In genomic region chr1:203327684-203328457, GRCh38 we compare ENCODE assay signal across 8 cellular contexts. TPM values are rescaled to one million over a fixed set of nuclear protein-coding genes. Genes with fewer than 3 reads are reported as not detected.
DNase-seq lines count a peak whose midpoint lies in the region; ATAC-seq, FAIRE-seq and TF ChIP-seq lines count a peak whose summit lies in the region.

No MANE protein-coding gene starts in this region.

- peak overlapping the region; percentile 79 for H2AFZ ChIP-seq in fibroblast of lung (ENCODE audit: low read length)

- H3K36me3 Mint-ChIP-seq in naive thymus-derived CD8-positive, alpha-beta T cell: no peaks in the 10 kb centered on the region

- H3K4me1 ChIP-seq in fibroblast of lung (ENCODE audit: control insufficient read depth, extremely low read depth, insufficient read depth, low read length) (peaks cover 2% of the 10 kb centered on the region), vagina (peaks cover 50% of the 10 kb centered on the region)

- peaks cover 25 to 57% (median 54%) of the 10 kb centered on the region in 4 donors for H3K4me1 Mint-ChIP-seq in naive thymus-derived CD8-positive, alpha-beta T cell

- H3K36me3 ChIP-seq in fibroblast of lung (ENCODE audit: control insufficient read depth, insufficient read depth, low read length) (no peaks in the 10 kb centered on the region), vagina (no peaks in the 10 kb centered on the region)

- H3K27ac ChIP-seq in fibroblast of lung (ENCODE audit: insufficient read depth, low read length) (no peak overlapping the region), vagina (peak overlapping the region; percentile 89)

- H3K4me3 ChIP-seq in fibroblast of lung (replicated peaks in 1 of 4; ENCODE audit: control extremely low read depth in 1 of 4, insufficient read depth in 1 of 4, low read depth in 3 of 4, low read length in 4 of 4) (peak overlapping the region; percentile 23 to 58 (median 46)), vagina (peak overlapping the region; percentile 45 to 62)

- no peaks in the 10 kb centered on the region for H4K20me1 ChIP-seq in fibroblast of lung (ENCODE audit: control insufficient read depth, extremely low read depth, insufficient read depth, low read length)

- H3K27me3 ChIP-seq in fibroblast of lung (ENCODE audit: control insufficient read depth, insufficient read depth, low read length) (peaks cover 35% of the 10 kb centered on the region), vagina (no peaks in the 10 kb centered on the region)

- POLR2A ChIA-PET in naive thymus-derived CD8-positive, alpha-beta T cell (lab: Charles Lee): interaction anchor here (1.0 to 14.4 kb wide), 7 partner anchors 9 to 438 kb away, joined by 3 to 1045 read pairs (median 20); partner anchors contain the start of genes BTG2 and LAX1

- H3K9ac ChIP-seq in fibroblast of lung (ENCODE audit: insufficient read depth, low read length): no peak overlapping the region

- peak; percentile 30 for ATAC-seq in HG03354 (IDR thresholded peaks at IDR 0.05; ENCODE audit: poor library complexity, severe bottlenecking, unreplicated experiment)
- ATAC-seq in naive thymus-derived CD8-positive, alpha-beta T cell: peak; percentile 62 to 74

- peak overlapping the region; percentile 96 to 100 (median 98) for H3K27ac Mint-ChIP-seq in naive thymus-derived CD8-positive, alpha-beta T cell

- peak overlapping the region; percentile 30 for H3K4me2 ChIP-seq in fibroblast of lung (ENCODE audit: extremely low read depth, insufficient read depth, low read length)

- FAIRE-seq in GM19239 (lab: Jason Lieb, UNC): peak; percentile 64

- no peak for TF ChIP-seq POLR2A in vagina (IDR thresholded peaks at IDR 0.05)

- H3K9me3 Mint-ChIP-seq in naive thymus-derived CD8-positive, alpha-beta T cell: no peaks in the 10 kb centered on the region

- peak overlapping the region; percentile 77 to 94 (median 86) for H3K4me3 Mint-ChIP-seq in naive thymus-derived CD8-positive, alpha-beta T cell

- H3K79me2 ChIP-seq in fibroblast of lung (ENCODE audit: control insufficient read depth, insufficient read depth, low read length): no peaks in the 10 kb centered on the region

- no peaks in the 10 kb centered on the region for H3K9me3 ChIP-seq in fibroblast of lung (ENCODE audit: control insufficient read depth, insufficient read depth, low read depth, low read length)
- no peaks in the 10 kb centered on the region for H3K9me3 ChIP-seq in vagina

- TF ChIP-seq CTCF in fibroblast of lung (conservative IDR thresholded peaks at IDR 0.05 in 1 of 2, IDR thresholded peaks at IDR 0.05 in 1 of 2; ENCODE audit: low read depth in 1 of 2, low read length in 2 of 2) (peak; percentile 45 to 49), vagina (IDR thresholded peaks at IDR 0.05) (peak in 2 of 3 experiments; percentile 41 to 43)

- DNase-seq in CMK (ENCODE audit: low read depth): peak; percentile 38
- DNase-seq in GM19239 (ENCODE audit: insufficient read length, low spot score): peak; percentile 30
- DNase-seq in NK-92 treated with Interleukin-12 subunit alpha and Interleukin-12 subunit beta, amount 100 ng/mL, for 24 hours (lab: John Stamatoyannopoulos, UW): peak; percentile 83
- peak; percentile 40 to 49 for DNase-seq in activated T-helper 1 cell treated with anti-CD3 and anti-CD28 coated beads, Interleukin-2, amount 50 U/mL, for 16 hours (ENCODE audit: low read depth in 1 of 2, low spot score in 1 of 2)
- peak; percentile 60 to 64 for DNase-seq in fibroblast of lung (ENCODE audit: low read depth in 2 of 2)
- DNase-seq in naive thymus-derived CD8-positive, alpha-beta T cell: peak; percentile 52 to 90 (median 86)
- DNase-seq in vagina (ENCODE audit: extremely low spot score in 2 of 2): no peak

- intact Hi-C loops in vagina (cut with DNase I): loop anchor here (5.0 kb wide), 1 partner anchor 56 kb away; no protein-coding TSS in a partner anchor

- H3K27me3 Mint-ChIP-seq in naive thymus-derived CD8-positive, alpha-beta T cell: no peaks in the 10 kb centered on the region

RNA-seq across cellular contexts. Expression of gene BTG2, which starts 22.6 kb away (rescaled TPM):
- total RNA-seq in fibroblast of lung (20.3 and 26.3 TPM in 2 replicates), vagina (191 TPM)
- 9.8 and 12.2 TPM in 2 replicates for polyA plus RNA-seq in fibroblast of lung
- 6.7 and 9.3 TPM in 2 replicates for polyA plus RNA-seq in fibroblast of lung (2012)
- 4.1 and 9.1 TPM in 2 replicates for polyA minus RNA-seq in fibroblast of lung (ENCODE audit: low replicate concordance)
- total RNA-seq in naive thymus-derived CD8-positive, alpha-beta T cell: 100 to 1,000 TPM; 186 to 191 TPM
- 100 to 1,000 TPM in 2 of 3 donors, 10 to 100 TPM in 1; 91.8 to 179 (median 122) TPM for polyA plus RNA-seq in naive thymus-derived CD8-positive, alpha-beta T cell

RNA-seq across cellular contexts. Expression of gene FMOD, which starts 23.1 kb away (rescaled TPM):
- total RNA-seq in fibroblast of lung (3.3 and 15.4 TPM in 2 replicates), vagina (80.3 TPM)
- 2.9 and 9.0 TPM in 2 replicates for polyA plus RNA-seq in fibroblast of lung
- polyA plus RNA-seq in fibroblast of lung (2012): 2.1 and 7.2 TPM in 2 replicates
- polyA minus RNA-seq in fibroblast of lung (ENCODE audit: low replicate concordance): 2.3 and 4.2 TPM in 2 replicates
- not detected for total RNA-seq in naive thymus-derived CD8-positive, alpha-beta T cell
- not detected for polyA plus RNA-seq in naive thymus-derived CD8-positive, alpha-beta T cell

Comparison
In these comparisons a context has a peak if more than half of its experiments do, and no peak if none do; other contexts are left out.
1. DNase-seq: peak in CMK (single experiment), GM19239 (single experiment), NK-92 treated with Interleukin-12 subunit alpha and Interleukin-12 subunit beta, amount 100 ng/mL, for 24 hours (single experiment), activated T-helper 1 cell treated with anti-CD3 and anti-CD28 coated beads, Interleukin-2, amount 50 U/mL, for 16 hours (2 of 2), fibroblast of lung (2 of 2) and naive thymus-derived CD8-positive, alpha-beta T cell (10 of 10); none in vagina (0 of 2).